8 cellular contexts compared by ENCODE assay signal in the genomic region with DNA sequence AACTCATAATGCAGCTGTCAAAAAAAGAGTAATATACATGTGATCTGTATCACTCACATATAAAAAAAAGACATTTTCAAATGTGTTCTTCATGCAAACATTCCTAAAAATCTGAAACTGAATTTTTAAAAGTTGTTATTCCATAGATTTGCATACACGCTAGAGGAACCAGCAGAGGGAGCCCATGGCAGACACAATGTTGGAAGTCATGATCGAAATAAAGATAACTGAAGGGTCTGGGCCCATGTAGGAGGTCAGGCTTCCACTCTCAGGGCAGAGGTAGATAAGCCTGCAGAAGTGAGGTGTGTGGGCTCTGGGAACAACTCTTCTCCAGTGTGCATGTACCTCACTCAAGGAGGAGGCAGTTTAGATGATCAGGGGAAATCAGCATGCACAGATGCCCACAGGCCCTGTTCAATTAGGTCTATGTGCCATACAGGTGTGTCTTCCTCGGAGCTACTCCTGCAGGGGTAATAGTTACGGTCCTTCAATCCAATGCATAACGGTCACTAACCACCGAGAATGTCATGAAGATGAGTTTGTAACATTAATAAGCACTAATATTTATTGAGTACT.
DNase-seq lines count a peak whose midpoint lies in the region; ATAC-seq lines count a peak whose summit lies in the region.

No MANE protein-coding gene starts in this region.

- peak; percentile 23 for DNase-seq in ELF-1 (ENCODE audit: low read depth, low spot score)
- peak; percentile 29 for DNase-seq in LoVo (ENCODE audit: low spot score)
- DNase-seq in amniotic epithelial cell (ENCODE audit: low read depth), result peak; percentile 20
- peak; percentile 7 to 23 for DNase-seq in hippocampal formation (lab: John Stamatoyannopoulos, UW)
- DNase-seq in superior temporal gyrus (ENCODE audit: extremely low spot score), result peak; percentile 69
- no peak for DNase-seq in dedifferentiated amniotic fluid mesenchymal stem cell (ENCODE audit: extremely low spot score)
- DNase-seq in activated T-cell treated with anti-CD3 and anti-CD28 coated beads, Interleukin-2, amount 50 U/mL, for 24 hours, result no peak

- H3K36me3 Mint-ChIP-seq in activated T-cell treated with anti-CD3 and anti-CD28 coated beads, Interleukin-2, amount 50 U/mL, for 24 hours (ENCODE audit: low read depth), result no peaks in the 10 kb centered on the region

- H3K27me3 Mint-ChIP-seq in activated T-cell treated with anti-CD3 and anti-CD28 coated beads, Interleukin-2, amount 50 U/mL, for 24 hours, result peaks cover 38% of the 10 kb centered on the region

- H3K27ac Mint-ChIP-seq in activated T-cell treated with anti-CD3 and anti-CD28 coated beads, Interleukin-2, amount 50 U/mL, for 24 hours, result no peak overlapping the region

- H3K4me1 Mint-ChIP-seq in activated T-cell treated with anti-CD3 and anti-CD28 coated beads, Interleukin-2, amount 50 U/mL, for 24 hours (ENCODE audit: low read depth), result peaks cover 1% of the 10 kb centered on the region

- H3K4me3 Mint-ChIP-seq in activated T-cell treated with anti-CD3 and anti-CD28 coated beads, Interleukin-2, amount 50 U/mL, for 24 hours, result no peak overlapping the region

- no peak for ATAC-seq in GM18873 (IDR thresholded peaks at IDR 0.05; ENCODE audit: low FRiP score, unreplicated experiment)

- H3K9me3 Mint-ChIP-seq in activated T-cell treated with anti-CD3 and anti-CD28 coated beads, Interleukin-2, amount 50 U/mL, for 24 hours, result no peaks in the 10 kb centered on the region

Comparison
In these comparisons a context has a peak if more than half of its experiments do, and no peak if none do; other contexts are left out.
1. DNase-seq: peak in ELF-1 (single experiment), LoVo (single experiment), amniotic epithelial cell (single experiment), hippocampal formation (2 of 2) and superior temporal gyrus (single experiment); none in dedifferentiated amniotic fluid mesenchymal stem cell (single experiment) and activated T-cell treated with anti-CD3 and anti-CD28 coated beads, Interleukin-2, amount 50 U/mL, for 24 hours (single experiment).